In the genomic region with DNA sequence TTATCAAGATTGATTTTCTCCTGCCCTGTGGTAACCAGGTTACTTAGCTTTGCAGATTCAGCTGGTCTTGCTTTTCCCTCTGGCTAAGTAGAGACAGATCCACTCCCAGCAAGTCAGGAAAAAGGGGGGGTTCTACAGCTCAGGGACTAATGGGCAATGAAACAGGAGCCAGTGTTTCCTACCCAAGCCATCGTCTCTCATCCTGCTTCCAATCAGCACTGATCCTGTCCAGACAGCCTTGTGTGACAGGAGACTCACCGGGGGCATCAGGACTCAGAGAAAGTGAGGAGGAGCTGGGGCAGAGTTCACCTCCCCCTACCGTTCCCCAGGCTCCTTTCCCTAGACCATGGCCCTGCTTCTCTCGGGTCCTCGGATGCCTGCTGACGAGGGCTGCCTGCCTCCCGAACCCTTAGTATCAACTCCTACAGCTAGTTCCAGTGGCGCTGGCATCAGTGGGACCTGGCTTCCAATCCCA, we compare ENCODE assay signal across 18 cellular contexts.
"Had no signal": no experiment of that assay in that cellular context is flagged by ENCODE, and none has a peak within 500 bp of the region (broad histone marks: within the 10 kb centered on the region; RNA-seq: fewer than 3 reads in every experiment).

No MANE protein-coding gene starts in this region.

- H3K9me3 Mint-ChIP-seq: dendritic cell treated with granulocyte-macrophage colony-stimulating factor and Interleukin-4, amounts not matched to agents 40 ng/mL and 50 ng/mL, for 4 days; immature natural killer cell; natural killer cell treated with Interleukin-12 subunit alpha and Interleukin-12 subunit beta and Interleukin-15 and Interleukin-18, amount 100 ng/mL, for 72 hours; stimulated activated effector memory CD8-positive, alpha-beta T cell treated with anti-CD3 and anti-CD28 coated beads, Interleukin-12 subunit alpha, Interleukin-12 subunit beta, amount 100 ng/mL, for 72 hours; stimulated activated naive CD8-positive, alpha-beta T cell treated with anti-CD3 and anti-CD28 coated beads, Interleukin-15, Interleukin-2, amounts not matched to agents 100 ng/mL and 50 ng/mL, for 24 hours had no signal

- H3K27ac ChIP-seq: foreskin keratinocyte, parathyroid adenoma, prostate gland, right lobe of liver, tibial artery had no signal

- H3K27ac Mint-ChIP-seq: dendritic cell treated with granulocyte-macrophage colony-stimulating factor and Interleukin-4, amounts not matched to agents 40 ng/mL and 50 ng/mL, for 4 days; immature natural killer cell; natural killer cell treated with Interleukin-12 subunit alpha and Interleukin-12 subunit beta and Interleukin-15 and Interleukin-18, amount 100 ng/mL, for 72 hours; stimulated activated effector memory CD8-positive, alpha-beta T cell treated with anti-CD3 and anti-CD28 coated beads, Interleukin-12 subunit alpha, Interleukin-12 subunit beta, amount 100 ng/mL, for 72 hours; stimulated activated naive CD8-positive, alpha-beta T cell treated with anti-CD3 and anti-CD28 coated beads, Interleukin-15, Interleukin-2, amounts not matched to agents 100 ng/mL and 50 ng/mL, for 24 hours had no signal

- H3K4me1 Mint-ChIP-seq: immature natural killer cell; stimulated activated effector memory CD8-positive, alpha-beta T cell treated with anti-CD3 and anti-CD28 coated beads, Interleukin-12 subunit alpha, Interleukin-12 subunit beta, amount 100 ng/mL, for 72 hours had no signal

- H3K36me3 Mint-ChIP-seq: immature natural killer cell; natural killer cell treated with Interleukin-12 subunit alpha and Interleukin-12 subunit beta and Interleukin-15 and Interleukin-18, amount 100 ng/mL, for 72 hours; stimulated activated effector memory CD8-positive, alpha-beta T cell treated with anti-CD3 and anti-CD28 coated beads, Interleukin-12 subunit alpha, Interleukin-12 subunit beta, amount 100 ng/mL, for 72 hours had no signal

- H3K4me3 Mint-ChIP-seq: dendritic cell treated with granulocyte-macrophage colony-stimulating factor and Interleukin-4, amounts not matched to agents 40 ng/mL and 50 ng/mL, for 4 days; immature natural killer cell; natural killer cell treated with Interleukin-12 subunit alpha and Interleukin-12 subunit beta and Interleukin-15 and Interleukin-18, amount 100 ng/mL, for 72 hours; stimulated activated effector memory CD8-positive, alpha-beta T cell treated with anti-CD3 and anti-CD28 coated beads, Interleukin-12 subunit alpha, Interleukin-12 subunit beta, amount 100 ng/mL, for 72 hours; stimulated activated naive CD8-positive, alpha-beta T cell treated with anti-CD3 and anti-CD28 coated beads, Interleukin-15, Interleukin-2, amounts not matched to agents 100 ng/mL and 50 ng/mL, for 24 hours had no signal

- DNase-seq: foreskin keratinocyte; immature natural killer cell; kidney; left cardiac atrium; left ventricle myocardium superior; mesenchymal stem cell; midbrain; retina; right lobe of liver; stimulated activated CD4-positive, alpha-beta T cell treated with anti-CD3 and anti-CD28 coated beads, Interleukin-4, amount 100 ng/mL, for 1 hour; stimulated activated CD8-positive, alpha-beta memory T cell treated with anti-CD3 and anti-CD28 coated beads, Interleukin-4, amount 100 ng/mL, for 48 hours; tibial artery had no signal
